ENCODE assay signal across 1 cellular context in the genomic region with DNA sequence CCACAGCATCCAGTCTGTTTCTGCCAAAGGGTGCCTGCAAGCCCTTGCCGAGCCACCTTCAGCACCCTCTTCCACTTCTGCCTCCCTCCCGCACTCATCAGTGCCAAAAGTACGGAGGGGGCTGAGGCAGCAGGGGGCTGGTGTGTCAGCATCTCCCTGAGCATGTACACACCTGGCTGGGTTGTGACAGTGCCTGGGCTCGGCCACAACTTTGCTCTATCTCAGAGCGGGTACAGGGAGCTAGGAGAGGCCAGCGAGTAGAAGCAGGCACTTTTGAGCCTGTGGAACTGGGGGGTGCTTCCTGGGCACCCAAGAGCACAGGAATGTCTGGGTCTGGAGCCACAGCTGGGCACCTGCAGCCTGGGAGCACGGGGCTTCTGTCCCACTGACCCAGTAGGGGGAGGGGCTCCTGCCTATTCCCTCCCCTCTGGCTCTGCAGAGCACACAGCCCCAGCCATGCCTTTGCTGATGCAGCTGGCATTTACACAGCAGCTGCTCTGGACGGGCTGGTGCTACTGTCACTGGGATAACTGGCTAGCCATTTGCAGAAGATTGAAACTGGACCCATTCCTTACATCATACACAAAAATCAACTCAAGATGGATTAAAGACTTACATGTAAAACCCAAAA.
TF ChIP-seq lines count a peak whose summit lies in the region.

No MANE protein-coding gene starts in this region.

TF ChIP-seq in WTC11, 78 proteins besides CTCF, POLR2A, EP300 and RAD21 (continued from another document):
- TF ChIP-seq, protein P1, sequence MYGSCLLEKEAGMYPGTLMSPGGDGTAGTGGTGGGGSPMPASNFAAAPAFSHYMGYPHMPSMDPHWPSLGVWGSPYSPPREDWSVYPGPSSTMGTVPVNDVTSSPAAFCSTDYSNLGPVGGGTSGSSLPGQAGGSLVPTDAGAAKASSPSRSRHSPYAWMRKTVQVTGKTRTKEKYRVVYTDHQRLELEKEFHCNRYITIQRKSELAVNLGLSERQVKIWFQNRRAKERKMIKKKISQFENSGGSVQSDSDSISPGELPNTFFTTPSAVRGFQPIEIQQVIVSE (CRISPR knock-in tag; IDR thresholded peaks at IDR 0.05; ENCODE audit: borderline replicate concordance) = no peak
- TF ChIP-seq, protein P2, sequence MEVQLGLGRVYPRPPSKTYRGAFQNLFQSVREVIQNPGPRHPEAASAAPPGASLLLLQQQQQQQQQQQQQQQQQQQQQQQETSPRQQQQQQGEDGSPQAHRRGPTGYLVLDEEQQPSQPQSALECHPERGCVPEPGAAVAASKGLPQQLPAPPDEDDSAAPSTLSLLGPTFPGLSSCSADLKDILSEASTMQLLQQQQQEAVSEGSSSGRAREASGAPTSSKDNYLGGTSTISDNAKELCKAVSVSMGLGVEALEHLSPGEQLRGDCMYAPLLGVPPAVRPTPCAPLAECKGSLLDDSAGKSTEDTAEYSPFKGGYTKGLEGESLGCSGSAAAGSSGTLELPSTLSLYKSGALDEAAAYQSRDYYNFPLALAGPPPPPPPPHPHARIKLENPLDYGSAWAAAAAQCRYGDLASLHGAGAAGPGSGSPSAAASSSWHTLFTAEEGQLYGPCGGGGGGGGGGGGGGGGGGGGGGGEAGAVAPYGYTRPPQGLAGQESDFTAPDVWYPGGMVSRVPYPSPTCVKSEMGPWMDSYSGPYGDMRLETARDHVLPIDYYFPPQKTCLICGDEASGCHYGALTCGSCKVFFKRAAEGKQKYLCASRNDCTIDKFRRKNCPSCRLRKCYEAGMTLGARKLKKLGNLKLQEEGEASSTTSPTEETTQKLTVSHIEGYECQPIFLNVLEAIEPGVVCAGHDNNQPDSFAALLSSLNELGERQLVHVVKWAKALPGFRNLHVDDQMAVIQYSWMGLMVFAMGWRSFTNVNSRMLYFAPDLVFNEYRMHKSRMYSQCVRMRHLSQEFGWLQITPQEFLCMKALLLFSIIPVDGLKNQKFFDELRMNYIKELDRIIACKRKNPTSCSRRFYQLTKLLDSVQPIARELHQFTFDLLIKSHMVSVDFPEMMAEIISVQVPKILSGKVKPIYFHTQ (CRISPR knock-in tag; IDR thresholded peaks at IDR 0.05) = no peak
- TF ChIP-seq NFE2L1 (CRISPR knock-in tag; IDR thresholded peaks at IDR 0.05) = no peak
- no peak for TF ChIP-seq ZNF232 (CRISPR knock-in tag; IDR thresholded peaks at IDR 0.05)
- TF ChIP-seq PRRX2 (CRISPR knock-in tag; IDR thresholded peaks at IDR 0.05) = no peak
- TF ChIP-seq FOXJ3 (CRISPR knock-in tag; IDR thresholded peaks at IDR 0.05; ENCODE audit: borderline replicate concordance) = no peak
